In the genomic region with DNA sequence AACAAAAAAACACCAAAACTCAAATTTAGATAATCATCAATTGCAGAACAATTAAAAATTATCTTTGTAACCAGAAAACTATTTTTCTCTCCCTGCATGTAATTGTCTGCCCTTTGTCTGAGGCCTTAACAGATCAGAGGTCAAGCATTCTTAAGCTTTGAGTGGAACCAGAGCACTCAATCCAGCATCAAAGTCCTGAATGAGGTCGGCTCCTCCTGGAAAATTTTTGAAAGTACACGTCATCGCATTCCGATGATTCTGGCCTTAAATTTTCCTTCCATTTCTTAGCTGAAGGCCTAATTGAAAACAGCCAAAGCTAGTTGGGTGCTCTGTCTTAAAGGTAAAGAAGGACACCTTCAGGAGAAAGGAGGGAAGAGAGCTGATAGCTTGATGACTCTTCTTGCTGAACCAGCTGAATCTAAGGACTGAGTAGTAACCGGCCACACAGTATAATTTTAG, we compare ENCODE assay signal across 9 cellular contexts.
DNase-seq lines count a peak whose midpoint lies in the region; ATAC-seq and TF ChIP-seq lines count a peak whose summit lies in the region.
"Had no signal": no experiment of that assay in that cellular context is flagged by ENCODE, and none has a peak within 500 bp of the region (broad histone marks: within the 10 kb centered on the region; RNA-seq: fewer than 3 reads in every experiment).

No MANE protein-coding gene starts in this region.

- H3K27ac Mint-ChIP-seq in stimulated activated memory B cell treated with anti-CD40 and anti-IgM and Interleukin-4, amounts not matched to agents 10 μg/mL and 1 μg/mL and 100 μg/mL, for 72 hours: no peak overlapping the region
- H3K27ac Mint-ChIP-seq in activated T-cell treated with anti-CD3 and anti-CD28 coated beads, Interleukin-2, amount 50 U/mL, for 24 hours: no peak overlapping the region

- in situ Hi-C loops in T47D (cut with HindIII; ENCODE audit: low pct_unique_long_range_greater_than_20kb, low sequenced_read_pairs): no loop called here

- H3K27ac ChIP-seq in heart left ventricle: peak overlapping the region in 6 of 12 donors; percentile 24 to 61 (median 36)

- intact Hi-C loops in heart left ventricle (cut with DNase I): loop anchor here in 4 of 10 donors (5.0 to 10.0 kb wide), 2 partner anchors 508 to 511 kb away; partner anchors contain the start of gene SULF2 (in 4 of the 4)
- intact Hi-C loops in Right ventricle myocardium inferior (cut with DNase I): loop anchor here (5.0 to 10.0 kb wide), 2 partner anchors 508 to 571 kb away; partner anchors contain the start of gene SULF2

- no peak overlapping the region for H3K4me3 ChIP-seq in heart left ventricle

- H3K27me3 ChIP-seq in heart left ventricle: peaks cover 0 to 8% (median 0%) of the 10 kb centered on the region in 9 donors

- peak in 9 of 12 donors; percentile 10 to 50 (median 30) for TF ChIP-seq CTCF in heart left ventricle (IDR thresholded peaks at IDR 0.05)

- H3K9me3 Mint-ChIP-seq in stimulated activated memory B cell treated with anti-CD40 and anti-IgM and Interleukin-4, amounts not matched to agents 10 μg/mL and 1 μg/mL and 100 μg/mL, for 72 hours: no peaks in the 10 kb centered on the region
- no peaks in the 10 kb centered on the region for H3K9me3 Mint-ChIP-seq in activated T-cell treated with anti-CD3 and anti-CD28 coated beads, Interleukin-2, amount 50 U/mL, for 24 hours

- H3K4me1 ChIP-seq in heart left ventricle: peaks cover 0 to 34% (median 12%) of the 10 kb centered on the region in 12 donors

- no peak overlapping the region for H3K4me3 Mint-ChIP-seq in stimulated activated memory B cell treated with anti-CD40 and anti-IgM and Interleukin-4, amounts not matched to agents 10 μg/mL and 1 μg/mL and 100 μg/mL, for 72 hours
- no peak overlapping the region for H3K4me3 Mint-ChIP-seq in activated T-cell treated with anti-CD3 and anti-CD28 coated beads, Interleukin-2, amount 50 U/mL, for 24 hours

- H3K36me3 ChIP-seq in heart left ventricle: no peaks in the 10 kb centered on the region

- no peaks in the 10 kb centered on the region for H3K36me3 Mint-ChIP-seq in stimulated activated memory B cell treated with anti-CD40 and anti-IgM and Interleukin-4, amounts not matched to agents 10 μg/mL and 1 μg/mL and 100 μg/mL, for 72 hours
- no peaks in the 10 kb centered on the region for H3K36me3 Mint-ChIP-seq in activated T-cell treated with anti-CD3 and anti-CD28 coated beads, Interleukin-2, amount 50 U/mL, for 24 hours (ENCODE audit: low read depth)

- H3K4me1 Mint-ChIP-seq in stimulated activated memory B cell treated with anti-CD40 and anti-IgM and Interleukin-4, amounts not matched to agents 10 μg/mL and 1 μg/mL and 100 μg/mL, for 72 hours: no peaks in the 10 kb centered on the region
- no peaks in the 10 kb centered on the region for H3K4me1 Mint-ChIP-seq in activated T-cell treated with anti-CD3 and anti-CD28 coated beads, Interleukin-2, amount 50 U/mL, for 24 hours (ENCODE audit: low read depth)

- peaks cover 0 to 9% (median 0%) of the 10 kb centered on the region in 12 donors for H3K9me3 ChIP-seq in heart left ventricle

- peaks cover 5% of the 10 kb centered on the region for H3K27me3 Mint-ChIP-seq in stimulated activated memory B cell treated with anti-CD40 and anti-IgM and Interleukin-4, amounts not matched to agents 10 μg/mL and 1 μg/mL and 100 μg/mL, for 72 hours
- peaks cover 26% of the 10 kb centered on the region for H3K27me3 Mint-ChIP-seq in activated T-cell treated with anti-CD3 and anti-CD28 coated beads, Interleukin-2, amount 50 U/mL, for 24 hours

- peak in 3 of 4 donors; percentile 46 to 86 (median 78) for ATAC-seq in heart left ventricle
- ATAC-seq in Right ventricle myocardium inferior: no peak
- ATAC-seq in left lobe of liver: peak; percentile 32
- no peak for ATAC-seq in stimulated activated memory B cell treated with anti-CD40 and anti-IgM and Interleukin-4, amounts not matched to agents 10 μg/mL and 1 μg/mL and 100 μg/mL, for 72 hours
- ATAC-seq in GM21423 (IDR thresholded peaks at IDR 0.05; ENCODE audit: unreplicated experiment): no peak

- TF ChIP-seq POLR2A in heart left ventricle (IDR thresholded peaks at IDR 0.05): no peak

- WGBS in heart left ventricle, 4 donors: 10 to 17% (median 17%) methylated on average over 5 of the region's 5 CpGs

- peak in 2 of 5 donors; percentile 22 to 31 for DNase-seq in heart left ventricle
- DNase-seq in Right ventricle myocardium inferior (ENCODE audit: missing footprints): no peak
- peak; percentile 49 to 83 for DNase-seq in T47D (ENCODE audit: low read depth in 1 of 2, low spot score in 1 of 2)
- no peak for DNase-seq in left lobe of liver (ENCODE audit: low spot score)
- no peak for DNase-seq in NK-92 (lab: John Stamatoyannopoulos, UW; ENCODE audit: unreplicated experiment)
- DNase-seq in activated T-cell treated with anti-CD3 and anti-CD28 coated beads, Interleukin-2, amount 50 U/mL, for 24 hours: no peak
- DNase-seq: foreskin melanocyte had no signal

Comparison
In these comparisons a context has a peak if more than half of its experiments do, and no peak if none do; other contexts are left out.
1. ATAC-seq: peak in heart left ventricle (3 of 4) and left lobe of liver (single experiment); none in Right ventricle myocardium inferior (single experiment), stimulated activated memory B cell treated with anti-CD40 and anti-IgM and Interleukin-4, amounts not matched to agents 10 μg/mL and 1 μg/mL and 100 μg/mL, for 72 hours (single experiment) and GM21423 (single experiment).
2. DNase-seq: peak in T47D (2 of 2); none in Right ventricle myocardium inferior (single experiment), left lobe of liver (single experiment), NK-92 (single experiment) and activated T-cell treated with anti-CD3 and anti-CD28 coated beads, Interleukin-2, amount 50 U/mL, for 24 hours (single experiment).